21 cellular contexts compared by ENCODE assay signal in the genomic region with DNA sequence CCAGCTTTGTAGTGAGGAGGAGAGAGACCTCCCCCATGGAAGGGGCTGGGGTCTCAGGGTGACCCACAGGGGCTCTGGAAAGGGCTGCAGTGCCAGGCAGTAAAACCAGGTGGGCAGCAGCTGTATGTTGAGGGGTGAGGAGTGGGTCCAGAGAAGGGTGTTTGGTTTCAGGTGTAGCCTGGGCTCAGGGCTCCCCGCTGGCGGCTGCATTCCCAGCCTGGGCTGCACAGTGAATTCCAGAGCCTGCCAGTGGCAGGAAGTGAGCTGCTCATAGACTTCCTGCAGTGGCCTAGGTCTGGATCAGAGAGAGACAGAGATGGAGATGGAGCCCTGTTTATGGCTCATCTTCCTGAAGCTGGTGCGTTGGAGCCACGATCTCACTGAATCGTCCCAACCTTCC.
DNase-seq lines count a peak whose midpoint lies in the region; ATAC-seq and TF ChIP-seq lines count a peak whose summit lies in the region.
"Had no signal": no experiment of that assay in that cellular context is flagged by ENCODE, and none has a peak within 500 bp of the region (broad histone marks: within the 10 kb centered on the region; RNA-seq: fewer than 3 reads in every experiment).

No MANE protein-coding gene starts in this region.

- intact Hi-C loops in Panc1 (cut with micrococcal nuclease; ENCODE audit: unreplicated experiment): no loop called here
- intact Hi-C loops in esophagus muscularis mucosa (cut with DNase I): no loop called here

- H3K4me2 ChIP-seq in neuronal stem cell (ENCODE audit: insufficient read depth, low read length, poor library complexity, severe bottlenecking): no peak overlapping the region
- H3K4me2 ChIP-seq: SK-N-SH had no signal

- no peak overlapping the region for H4K8ac ChIP-seq in neuronal stem cell (ENCODE audit: low read depth, low read length)

- H2BK5ac ChIP-seq in neuronal stem cell (ENCODE audit: low read length): no peak overlapping the region

- ATAC-seq in Panc1 (0 out of 2 replicates have a peak, but pooled peaks have one; percentile 33), HG03354 (IDR thresholded peaks at IDR 0.05; ENCODE audit: poor library complexity, severe bottlenecking, unreplicated experiment) (no peak), HG02623 (IDR thresholded peaks at IDR 0.05; ENCODE audit: unreplicated experiment) (no peak)
- ATAC-seq: body of pancreas, left cardiac atrium, sciatic nerve had no signal

- H3K18ac ChIP-seq in neuronal stem cell (ENCODE audit: low read length): no peak overlapping the region

- H3K4ac ChIP-seq in neuronal stem cell (ENCODE audit: low read length): no peak overlapping the region

- H3K9me3 ChIP-seq in Panc1 (ENCODE audit: control insufficient read depth, insufficient read depth, low read depth, low read length) (no peaks in the 10 kb centered on the region), esophagus muscularis mucosa (no peaks in the 10 kb centered on the region), neuronal stem cell (replicated peaks in 1 of 2; ENCODE audit: control insufficient read depth in 2 of 2, insufficient read depth in 1 of 2, low read depth in 1 of 2, low read length in 2 of 2) (no peaks in the 10 kb centered on the region), MG63 (no peaks in the 10 kb centered on the region; the same call in 1 of the 2 replicates)
- H3K9me3 ChIP-seq: body of pancreas, SK-N-SH had no signal

- no peak for TF ChIP-seq CTCF in Panc1 (IDR thresholded peaks at IDR 0.05)
- TF ChIP-seq CTCF in esophagus muscularis mucosa (IDR thresholded peaks at IDR 0.05): no peak

- H2AK5ac ChIP-seq in neuronal stem cell (ENCODE audit: low read depth, low read length): peak overlapping the region; percentile 46

- WGBS in esophagus muscularis mucosa: 20% methylated on average over 2 of the region's 5 CpGs
- WGBS in neuronal stem cell (ENCODE audit: extremely low coverage in 2 of 2, insufficient read length in 2 of 2, insufficient replicate concordance in 1 of 2), 2 donors: no CpG with 5 or more reads among the region's 5 CpGs

- no peak for TF ChIP-seq POLR2A in esophagus muscularis mucosa (IDR thresholded peaks at IDR 0.05; ENCODE audit: low read depth)

- peak overlapping the region; percentile 60 for H3K9ac ChIP-seq in neuronal stem cell (ENCODE audit: low read depth, low read length, poor library complexity)
- H3K9ac ChIP-seq: SK-N-SH had no signal

- H3K27ac ChIP-seq in Panc1 (ENCODE audit: low read length): no peak overlapping the region
- H3K27ac ChIP-seq in esophagus muscularis mucosa (replicated peaks in 1 of 4): no peak overlapping the region
- H3K27ac ChIP-seq in neuronal stem cell (replicated peaks; ENCODE audit: low read length): no peak overlapping the region
- H3K27ac ChIP-seq: body of pancreas, WERI-Rb-1 had no signal

- H3K27me3 ChIP-seq in Panc1 (ENCODE audit: control insufficient read depth, insufficient read depth, low read length) (no peaks in the 10 kb centered on the region), esophagus muscularis mucosa (peaks cover 0 to 42% (median 0%) of the 10 kb centered on the region in 4 donors), neuronal stem cell (ENCODE audit: control insufficient read depth in 3 of 3, insufficient read depth in 3 of 3, low read depth in 1 of 3, low read length in 3 of 3) (no peaks in the 10 kb centered on the region), MG63 (no peaks in the 10 kb centered on the region)
- H3K27me3 ChIP-seq: body of pancreas had no signal

- no peak overlapping the region for H4K91ac ChIP-seq in neuronal stem cell (ENCODE audit: low read depth, low read length, poor library complexity)

- CTCF ChIA-PET in Panc1 (lab: Charles Lee): no interaction called here

- TF ChIP-seq EP300 in esophagus muscularis mucosa (IDR thresholded peaks at IDR 0.05): no peak

- H3K36me3 ChIP-seq in Panc1 (ENCODE audit: control insufficient read depth, insufficient read depth, low read length): no peaks in the 10 kb centered on the region
- H3K36me3 ChIP-seq in esophagus muscularis mucosa: no peaks in the 10 kb centered on the region
- H3K36me3 ChIP-seq in neuronal stem cell (replicated peaks in 1 of 2; ENCODE audit: control insufficient read depth in 2 of 2, insufficient read depth in 2 of 2, low read length in 2 of 2): no peaks in the 10 kb centered on the region
- no peaks in the 10 kb centered on the region for H3K36me3 ChIP-seq in MG63
- H3K36me3 ChIP-seq: WERI-Rb-1 had no signal

- peak overlapping the region; percentile 67 for H2BK15ac ChIP-seq in neuronal stem cell (ENCODE audit: low read length)

- no peaks in the 10 kb centered on the region; the same call in 1 of the 2 replicates for H3K4me1 ChIP-seq in Panc1 (ENCODE audit: control insufficient read depth, insufficient read depth, low read length)
- H3K4me1 ChIP-seq in esophagus muscularis mucosa: no peaks in the 10 kb centered on the region
- H3K4me1 ChIP-seq in neuronal stem cell (ENCODE audit: control insufficient read depth in 2 of 2, insufficient read depth in 1 of 2, low read depth in 1 of 2, low read length in 2 of 2): peaks cover 0 to 6% of the 10 kb centered on the region in 2 donors
- H3K4me1 ChIP-seq: body of pancreas had no signal

- peak; percentile 4 for DNase-seq in EL
- no peak for DNase-seq in Panc1 (ENCODE audit: low read depth, low spot score)
- peak; percentile 80 for DNase-seq in esophagus muscularis mucosa (ENCODE audit: extremely low spot score)
- no peak for DNase-seq in neuronal stem cell (ENCODE audit: low spot score)
- DNase-seq in NCI-H2196 (lab: John Stamatoyannopoulos, UW; ENCODE audit: unreplicated experiment): no peak
- DNase-seq in MG63: no peak
- DNase-seq: activated effector memory CD4-positive, alpha-beta T cell treated with anti-CD3 and anti-CD28 coated beads, Interleukin-2, amount 50 U/mL, for 16 hours; body of pancreas; CD4-positive, alpha-beta T cell; DMS 273 treated with DMSO at 0.1 percent for 48 hours; left cardiac atrium; natural killer cell; NCI-H1436 treated with DMSO at 0.1 percent for 48 hours; NCI-H524 treated with DMSO at 0.1 percent for 48 hours; posterior cingulate gyrus; SK-N-SH; stimulated activated CD8-positive, alpha-beta memory T cell treated with anti-CD3 and anti-CD28 coated beads, Interleukin-4, amount 100 ng/mL, for 48 hours; WERI-Rb-1 had no signal

- H3K79me1 ChIP-seq in neuronal stem cell (ENCODE audit: low read depth, low read length): no peaks in the 10 kb centered on the region

- no peak overlapping the region for H2BK12ac ChIP-seq in neuronal stem cell (ENCODE audit: low read length)

- H2AFZ ChIP-seq in neuronal stem cell (ENCODE audit: low read length): no peak overlapping the region

- H3K23ac ChIP-seq in neuronal stem cell (ENCODE audit: low read depth, low read length, poor library complexity): peak overlapping the region; percentile 17

- peak overlapping the region; percentile 12 for H2BK120ac ChIP-seq in neuronal stem cell (ENCODE audit: low read depth, low read length)

- POLR2A ChIA-PET in Panc1 (lab: Charles Lee): interaction anchor here (0.6 kb wide), 1 partner anchor 20 kb away, joined by 7 read pairs; no protein-coding TSS in a partner anchor

- no TSS peak for BruUV-seq in Panc1 (replicated peaks; lab: Mats Ljungman, UMichigan)

- peak overlapping the region; percentile 21 for H3K14ac ChIP-seq in neuronal stem cell (ENCODE audit: low read length)

- no peak overlapping the region for H3K4me3 ChIP-seq in Panc1 (ENCODE audit: low read depth in 2 of 2, low read length in 2 of 2)
- H3K4me3 ChIP-seq in esophagus muscularis mucosa: no peak overlapping the region
- H3K4me3 ChIP-seq in neuronal stem cell (ENCODE audit: low read length in 2 of 2): no peak overlapping the region
- H3K4me3 ChIP-seq in MG63: no peak overlapping the region
- H3K4me3 ChIP-seq: body of pancreas had no signal

- in situ Hi-C loops in Panc1 (cut with HindIII; ENCODE audit: low pct_unique_long_range_greater_than_20kb, low sequenced_read_pairs): no loop called here

Comparison
In these comparisons a context has a peak if more than half of its experiments do, and no peak if none do; other contexts are left out.
1. DNase-seq: peak in EL (single experiment) and esophagus muscularis mucosa (single experiment); none in Panc1 (single experiment), neuronal stem cell (single experiment), NCI-H2196 (single experiment) and MG63 (single experiment).